12 cellular contexts compared by ENCODE assay signal in the genomic region with DNA sequence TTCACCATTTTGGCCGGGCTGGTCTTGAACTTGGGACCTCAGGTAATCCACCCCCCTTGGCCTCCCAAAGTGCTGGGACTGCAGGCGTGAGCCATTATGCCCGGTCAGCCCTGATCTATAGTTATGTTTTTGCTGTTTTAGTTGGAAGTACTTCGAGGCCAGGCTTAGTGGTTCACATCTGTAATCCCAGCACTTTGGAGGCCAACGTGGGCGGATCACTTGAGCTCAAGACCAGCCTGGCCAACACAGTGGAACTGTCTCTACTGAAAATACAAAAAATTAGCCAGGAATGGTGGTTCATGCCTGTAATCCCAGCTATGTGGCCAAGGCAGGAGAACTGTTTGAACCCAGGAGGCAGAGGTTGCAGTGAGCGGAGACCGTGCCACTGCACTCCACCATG. TPM values are rescaled to one million over a fixed set of nuclear protein-coding genes. Genes with fewer than 3 reads are reported as not detected.
DNase-seq lines count a peak whose midpoint lies in the region; ATAC-seq and TF ChIP-seq lines count a peak whose summit lies in the region.
"Had no signal": no experiment of that assay in that cellular context is flagged by ENCODE, and none has a peak within 500 bp of the region (broad histone marks: within the 10 kb centered on the region; RNA-seq: fewer than 3 reads in every experiment).

No MANE protein-coding gene starts in this region.

- no peak overlapping the region for H3K14ac ChIP-seq in H9 (ENCODE audit: insufficient read depth, low read length)

- POLR2A ChIA-PET in T-cell (lab: Charles Lee) = interaction anchor here (0.7 to 1.5 kb wide), 4 partner anchors 24 to 721 kb away, joined by 3 to 11 read pairs (median 6); no protein-coding TSS in a partner anchor

- no peak overlapping the region for H2BK15ac ChIP-seq in H9 (ENCODE audit: low read depth, low read length)

- no peak overlapping the region for H2BK5ac ChIP-seq in H9 (ENCODE audit: insufficient read length, low read length)

- no peak overlapping the region for H2AFZ ChIP-seq in ACC112 (ENCODE audit: low read length, unreplicated experiment)
- no peak overlapping the region for H2AFZ ChIP-seq in H9 (ENCODE audit: low read length)
- no peak overlapping the region for H2AFZ ChIP-seq in smooth muscle cell (ENCODE audit: low read depth)

- no peak overlapping the region for H3K4ac ChIP-seq in H9 (ENCODE audit: low read depth, low read length)

- no peak for ATAC-seq in T-cell (replicated peaks in 1 of 4)
- ATAC-seq: left cardiac atrium had no signal

- 0 out of 2 replicates have a peak overlapping the region, but pooled peaks have one; percentile 97 for H3K27ac ChIP-seq in ACC112 (ENCODE audit: low read depth, low read length)
- H3K27ac ChIP-seq in H9 (ENCODE audit: insufficient read length, low read depth, low read length) = no peak overlapping the region
- no peak overlapping the region for H3K27ac ChIP-seq in muscle layer of colon (ENCODE audit: low read depth, low read length)
- H3K27ac ChIP-seq in smooth muscle cell (ENCODE audit: low read depth) = no peak overlapping the region

- intact Hi-C loops in activated T-helper 2 cell treated with anti-CD3 and anti-CD28 coated beads, Interferon-gamma antibody, Interleukin-2, Interleukin-4, amounts not matched to agents 10 μg/mL and 5 μg/mL and 100 μg/mL, durations not matched to agents 14 hours and 24 hours and 36 hours (cut with micrococcal nuclease) = no loop called here

- H3K9me3 Mint-ChIP-seq in H9 (no peaks in the 10 kb centered on the region; a peak in 1 of 5 replicates), T-cell (no peaks in the 10 kb centered on the region)
- H3K9me3 Mint-ChIP-seq in activated T-helper 2 cell treated with anti-CD3 and anti-CD28 coated beads, Interferon-gamma antibody, Interleukin-2, Interleukin-4, amounts not matched to agents 10 μg/mL and 5 μg/mL and 100 μg/mL, durations not matched to agents 14 hours and 24 hours and 36 hours = peaks cover 3% of the 10 kb centered on the region

- peak overlapping the region; percentile 99; a peak in 4 of 5 replicates for H3K4me3 Mint-ChIP-seq in H9
- H3K4me3 Mint-ChIP-seq in activated T-helper 2 cell treated with anti-CD3 and anti-CD28 coated beads, Interferon-gamma antibody, Interleukin-2, Interleukin-4, amounts not matched to agents 10 μg/mL and 5 μg/mL and 100 μg/mL, durations not matched to agents 14 hours and 24 hours and 36 hours (ENCODE audit: low read depth) = peak overlapping the region; percentile 60
- H3K4me3 Mint-ChIP-seq in T-cell = peak overlapping the region in 1 of 3 donors; percentile 96

- no peaks in the 10 kb centered on the region for H4K20me1 ChIP-seq in H9 (ENCODE audit: control insufficient read depth, insufficient read depth, insufficient read length)
- H4K20me1 ChIP-seq in smooth muscle cell (ENCODE audit: low read depth) = peaks cover 51% of the 10 kb centered on the region

- H4K5ac ChIP-seq in H9 (ENCODE audit: insufficient read length, low read depth, low read length) = no peak overlapping the region

- H3K27ac Mint-ChIP-seq in H9 = 0 out of 7 replicates have a peak overlapping the region, but pooled peaks of 1 of the 3 experiments have one; percentile 16
- H3K27ac Mint-ChIP-seq in activated T-helper 2 cell treated with anti-CD3 and anti-CD28 coated beads, Interferon-gamma antibody, Interleukin-2, Interleukin-4, amounts not matched to agents 10 μg/mL and 5 μg/mL and 100 μg/mL, durations not matched to agents 14 hours and 24 hours and 36 hours = no peak overlapping the region
- H3K27ac Mint-ChIP-seq in T-cell = peak overlapping the region in 1 of 2 donors; percentile 77

- H3K27me3 Mint-ChIP-seq in H9 (ENCODE audit: low read depth) (no peaks in the 10 kb centered on the region), T-cell (no peaks in the 10 kb centered on the region)
- no peaks in the 10 kb centered on the region for H3K27me3 Mint-ChIP-seq in activated T-helper 2 cell treated with anti-CD3 and anti-CD28 coated beads, Interferon-gamma antibody, Interleukin-2, Interleukin-4, amounts not matched to agents 10 μg/mL and 5 μg/mL and 100 μg/mL, durations not matched to agents 14 hours and 24 hours and 36 hours (ENCODE audit: low read depth)

- DNase-seq in H9 (no peak), smooth muscle cell (lab: John Stamatoyannopoulos, UW; ENCODE audit: unreplicated experiment) (no peak), T-cell (no peak), NCI-H524 treated with DMSO at 0.1 percent for 48 hours (lab: John Stamatoyannopoulos, UW) (no peak)
- no peak for DNase-seq in activated T-helper 2 cell treated with anti-CD3 and anti-CD28 coated beads, Interferon-gamma antibody, Interleukin-2, Interleukin-4, amounts not matched to agents 10 μg/mL and 5 μg/mL and 100 μg/mL, durations not matched to agents 14 hours and 24 hours and 36 hours (ENCODE audit: low spot score)
- DNase-seq in stimulated activated CD4-positive, alpha-beta T cell treated with anti-CD3 and anti-CD28 coated beads, Interleukin-2, amount 100 ng/mL, for 48 hours = no peak
- DNase-seq: KG1, left cardiac atrium, NCI-H2227 treated with DMSO at 0.1 percent for 48 hours, SIG-M5 had no signal

- H2BK20ac ChIP-seq in H9 (ENCODE audit: low read depth, low read length, poor library complexity, severe bottlenecking) = no peak overlapping the region

- peaks cover 28% of the 10 kb centered on the region for H3K36me3 ChIP-seq in ACC112 (ENCODE audit: insufficient read depth, low read length)
- H3K36me3 ChIP-seq in muscle layer of colon (ENCODE audit: insufficient read depth, low read length) = peaks cover 53% of the 10 kb centered on the region
- H3K36me3 ChIP-seq in smooth muscle cell (ENCODE audit: low read depth) = peaks cover 6% of the 10 kb centered on the region

- H3K36me3 Mint-ChIP-seq in H9 (ENCODE audit: insufficient read depth in 1 of 3, low read depth in 3 of 3) (peaks cover 50 to 66% (median 64%) of the 10 kb centered on the region in 3 experiments), T-cell (peaks cover 32% of the 10 kb centered on the region)
- peaks cover 69% of the 10 kb centered on the region for H3K36me3 Mint-ChIP-seq in activated T-helper 2 cell treated with anti-CD3 and anti-CD28 coated beads, Interferon-gamma antibody, Interleukin-2, Interleukin-4, amounts not matched to agents 10 μg/mL and 5 μg/mL and 100 μg/mL, durations not matched to agents 14 hours and 24 hours and 36 hours (ENCODE audit: low read depth)

- no peak overlapping the region for H2AK5ac ChIP-seq in H9 (ENCODE audit: insufficient read length, low read length)

- H3K79me2 ChIP-seq in ACC112 (ENCODE audit: control insufficient read depth, insufficient read depth, low read length, unreplicated experiment) (peaks cover 60% of the 10 kb centered on the region), H9 (ENCODE audit: insufficient read depth, low read length) (peaks cover 15% of the 10 kb centered on the region), smooth muscle cell (ENCODE audit: low read depth) (peaks cover 60% of the 10 kb centered on the region)

- TF ChIP-seq CTCF in H9 (conservative IDR thresholded peaks at IDR 0.05) (no peak), smooth muscle cell (IDR thresholded peaks at IDR 0.05; ENCODE audit: borderline replicate concordance, insufficient read depth, poor library complexity, severe bottlenecking) (no peak)

- H3K9ac ChIP-seq in H9 (ENCODE audit: extremely low read depth, insufficient read length, low read length) (no peak overlapping the region), muscle layer of colon (ENCODE audit: low read length) (peak overlapping the region; percentile 100), smooth muscle cell (ENCODE audit: low read depth) (no peak overlapping the region)

- no peak overlapping the region for H2BK120ac ChIP-seq in H9 (ENCODE audit: low read depth, low read length, poor library complexity, severe bottlenecking)

- H3K4me1 ChIP-seq in ACC112 (ENCODE audit: control insufficient read depth, insufficient read depth, low read length, unreplicated experiment) (peaks cover 16% of the 10 kb centered on the region), H9 (ENCODE audit: insufficient read depth, low read length) (no peaks in the 10 kb centered on the region), muscle layer of colon (ENCODE audit: insufficient read depth, low read length) (peaks cover 15% of the 10 kb centered on the region), smooth muscle cell (ENCODE audit: low read depth) (peaks cover 14% of the 10 kb centered on the region)

- CTCF ChIA-PET in T-cell (lab: Charles Lee) = interaction anchor here in 1 of 2 donors (0.5 to 1.1 kb wide), 4 partner anchors 24 to 1837 kb away, joined by 3 to 6 read pairs (median 4); no protein-coding TSS in a partner anchor

- no peaks in the 10 kb centered on the region for H3K9me3 ChIP-seq in H9 (ENCODE audit: control insufficient read depth, low read depth, low read length)
- no peaks in the 10 kb centered on the region for H3K9me3 ChIP-seq in muscle layer of colon (ENCODE audit: low read length)
- H3K9me3 ChIP-seq in smooth muscle cell (replicated peaks; ENCODE audit: low read depth) = no peaks in the 10 kb centered on the region

- H2BK12ac ChIP-seq in H9 (ENCODE audit: insufficient read length, low read depth, low read length) = no peak overlapping the region

- H3F3A ChIP-seq in smooth muscle cell (ENCODE audit: low read depth) = no peaks in the 10 kb centered on the region

- no peak overlapping the region for H3T11ph ChIP-seq in H9 (ENCODE audit: low read length)

- no peak overlapping the region for H3K23ac ChIP-seq in H9 (ENCODE audit: insufficient read length, low read depth, low read length)

- H3K27me3 ChIP-seq in ACC112 (ENCODE audit: insufficient read depth, low read length) (no peaks in the 10 kb centered on the region), H9 (ENCODE audit: insufficient read depth, low read length) (no peaks in the 10 kb centered on the region), muscle layer of colon (ENCODE audit: control insufficient read depth in 1 of 2, insufficient read depth in 2 of 2, low read length in 2 of 2) (no peaks in the 10 kb centered on the region), smooth muscle cell (ENCODE audit: low read depth) (no peaks in the 10 kb centered on the region)

- peaks cover 13 to 32% of the 10 kb centered on the region in 2 experiments for H3K4me1 Mint-ChIP-seq in H9
- H3K4me1 Mint-ChIP-seq in activated T-helper 2 cell treated with anti-CD3 and anti-CD28 coated beads, Interferon-gamma antibody, Interleukin-2, Interleukin-4, amounts not matched to agents 10 μg/mL and 5 μg/mL and 100 μg/mL, durations not matched to agents 14 hours and 24 hours and 36 hours (ENCODE audit: low read depth) = peaks cover 26% of the 10 kb centered on the region
- peaks cover 37 to 57% (median 48%) of the 10 kb centered on the region in 3 donors for H3K4me1 Mint-ChIP-seq in T-cell

- peaks cover 3% of the 10 kb centered on the region for H3K79me1 ChIP-seq in H9 (ENCODE audit: insufficient read depth, low read depth, low read length, poor library complexity, severe bottlenecking)

- WGBS in H9 (ENCODE audit: extremely low coverage, insufficient read length, low lambda C conversion rate) = no CpG with 5 or more reads among the region's 8 CpGs
- 82% methylated on average over 8 of the region's 8 CpGs for WGBS in smooth muscle cell (ENCODE audit: low lambda C conversion rate)

- H3K4me2 ChIP-seq in H9 (ENCODE audit: insufficient read depth, insufficient read length, low read length) (peak overlapping the region; percentile 92), smooth muscle cell (no peak overlapping the region)

- H3K18ac ChIP-seq in H9 (ENCODE audit: insufficient read length, low read depth, low read length) = no peak overlapping the region

- no peak overlapping the region for H4K8ac ChIP-seq in H9 (replicated peaks; ENCODE audit: insufficient read length, low read depth, low read length)

- no peak overlapping the region for H3K56ac ChIP-seq in H9 (ENCODE audit: insufficient read length, low read depth, low read length)

- H4K91ac ChIP-seq in H9 (ENCODE audit: insufficient read length, low read depth, low read length) = no peak overlapping the region

- peaks cover 4% of the 10 kb centered on the region for H3K23me2 ChIP-seq in H9 (ENCODE audit: insufficient read length, low read depth, low read length, poor library complexity, severe bottlenecking)

- peak overlapping the region; percentile 94 for H3K4me3 ChIP-seq in ACC112 (ENCODE audit: low read depth, low read length)
- no peak overlapping the region for H3K4me3 ChIP-seq in muscle layer of colon (ENCODE audit: low read depth in 1 of 2, low read length in 2 of 2)
- H3K4me3 ChIP-seq in smooth muscle cell = no peak overlapping the region

RNA-seq across cellular contexts. Expression of a gene that starts 2.0 kb away (rescaled TPM):
- total RNA-seq in H9 (2021) (397 and 399 TPM in 2 replicates), smooth muscle cell (263 and 317 TPM in 2 replicates), T-cell (100 to 1,000 TPM; 148 to 299 (median 162) TPM)
- total RNA-seq in activated T-helper 2 cell treated with anti-CD3 and anti-CD28 coated beads, Interferon-gamma antibody, Interleukin-2, Interleukin-4, amounts not matched to agents 10 μg/mL and 5 μg/mL and 100 μg/mL, durations not matched to agents 14 hours and 24 hours and 36 hours = 333 and 340 TPM in 2 replicates
- 136 and 157 TPM in 2 replicates for polyA plus RNA-seq in smooth muscle cell

RNA-seq across cellular contexts. Expression of a gene that starts 30.2 kb away (rescaled TPM):
- total RNA-seq in H9 (2021) (175 and 183 TPM in 2 replicates), smooth muscle cell (98.0 and 100 TPM in 2 replicates), T-cell (100 to 1,000 TPM in 1 of 5 donors, 10 to 100 TPM in 4; 40.1 to 115 (median 43.2) TPM)
- 169 and 170 TPM in 2 replicates for total RNA-seq in activated T-helper 2 cell treated with anti-CD3 and anti-CD28 coated beads, Interferon-gamma antibody, Interleukin-2, Interleukin-4, amounts not matched to agents 10 μg/mL and 5 μg/mL and 100 μg/mL, durations not matched to agents 14 hours and 24 hours and 36 hours
- 44.0 and 48.7 TPM in 2 replicates for polyA plus RNA-seq in smooth muscle cell
